Comparison of ENCODE assay signal across 18 cellular contexts in genomic region chr2:32838418-32838817, GRCh38.
DNase-seq lines count a peak whose midpoint lies in the region; ATAC-seq and TF ChIP-seq lines count a peak whose summit lies in the region.
"Had no signal": no experiment of that assay in that cellular context is flagged by ENCODE, and none has a peak within 500 bp of the region (broad histone marks: within the 10 kb centered on the region; RNA-seq: fewer than 3 reads in every experiment).

No MANE protein-coding gene starts in this region.

- peak overlapping the region; percentile 60 for H3K27ac Mint-ChIP-seq in neural crest cell (ENCODE audit: unreplicated experiment)
- H3K27ac Mint-ChIP-seq: activated CD4-positive, alpha-beta T cell treated with anti-CD3 and anti-CD28 coated beads, Interleukin-2, amount 10 ng/mL, durations not matched to agents 7 days and 5 days; activated naive CD4-positive, alpha-beta T cell treated with anti-CD3 and anti-CD28 coated beads for 36 hours; CD4-positive, alpha-beta memory T cell; T-cell had no signal

- DNase-seq in KBM-7 = peak; percentile 21
- DNase-seq in neural crest cell (ENCODE audit: low read depth, low spot score) = no peak
- DNase-seq in NCI-H2107 treated with DMSO at 0.1 percent for 48 hours (lab: John Stamatoyannopoulos, UW; ENCODE audit: unreplicated experiment) = no peak
- no peak for DNase-seq in DMS53 treated with DMSO at 0.1 percent for 48 hours (lab: John Stamatoyannopoulos, UW; ENCODE audit: unreplicated experiment)
- DNase-seq in NCI-H82 treated with DMSO at 0.1 percent for 48 hours (lab: John Stamatoyannopoulos, UW; ENCODE audit: unreplicated experiment) = no peak
- DNase-seq: activated CD4-positive, alpha-beta T cell treated with anti-CD3 and anti-CD28 coated beads, Interleukin-2, amount 10 ng/mL, durations not matched to agents 7 days and 5 days; activated naive CD4-positive, alpha-beta T cell treated with anti-CD3 and anti-CD28 coated beads for 36 hours; CD4-positive, alpha-beta memory T cell; GM23248; mesendoderm; NCI-H1436; NK-92 treated with Interleukin-12 subunit alpha and Interleukin-12 subunit beta, amount 100 ng/mL, for 24 hours; stimulated activated naive CD4-positive, alpha-beta T cell; T-cell had no signal

- ATAC-seq in GM19035 (IDR thresholded peaks at IDR 0.05; ENCODE audit: unreplicated experiment) (peak; percentile 78), HG02798 (IDR thresholded peaks at IDR 0.05; ENCODE audit: poor library complexity, unreplicated experiment) (peak; percentile 54), HG03460 (IDR thresholded peaks at IDR 0.05; ENCODE audit: unreplicated experiment) (no peak)
- ATAC-seq: T-cell had no signal

- H3K27me3 Mint-ChIP-seq in neural crest cell (ENCODE audit: low read depth) = no peaks in the 10 kb centered on the region
- H3K27me3 Mint-ChIP-seq: activated CD4-positive, alpha-beta T cell treated with anti-CD3 and anti-CD28 coated beads, Interleukin-2, amount 10 ng/mL, durations not matched to agents 7 days and 5 days had no signal

- TF ChIP-seq CTCF in neural crest cell (conservative IDR thresholded peaks at IDR 0.05) = no peak

- H3K36me3 Mint-ChIP-seq in neural crest cell (ENCODE audit: low read depth) = peaks cover 1% of the 10 kb centered on the region
- H3K36me3 Mint-ChIP-seq: CD4-positive, alpha-beta memory T cell; T-cell had no signal

- peaks cover 3% of the 10 kb centered on the region for H3K9me3 Mint-ChIP-seq in neural crest cell
- H3K9me3 Mint-ChIP-seq: activated CD4-positive, alpha-beta T cell treated with anti-CD3 and anti-CD28 coated beads, Interleukin-2, amount 10 ng/mL, durations not matched to agents 7 days and 5 days; central memory CD8-positive, alpha-beta T cell; T-cell had no signal

- in situ Hi-C loops in KBM-7 (cut with MboI; ENCODE audit: low pct_unique_long_range_greater_than_20kb, low sequenced_read_pairs) = no loop called here

- no peak overlapping the region for H3K4me3 Mint-ChIP-seq in neural crest cell
- H3K4me3 Mint-ChIP-seq: activated CD4-positive, alpha-beta T cell treated with anti-CD3 and anti-CD28 coated beads, Interleukin-2, amount 10 ng/mL, durations not matched to agents 7 days and 5 days; activated naive CD4-positive, alpha-beta T cell treated with anti-CD3 and anti-CD28 coated beads for 36 hours; CD4-positive, alpha-beta memory T cell; central memory CD8-positive, alpha-beta T cell; T-cell had no signal

- no peaks in the 10 kb centered on the region for H3K4me1 Mint-ChIP-seq in neural crest cell
